20 cellular contexts compared by ENCODE assay signal in the genomic region with DNA sequence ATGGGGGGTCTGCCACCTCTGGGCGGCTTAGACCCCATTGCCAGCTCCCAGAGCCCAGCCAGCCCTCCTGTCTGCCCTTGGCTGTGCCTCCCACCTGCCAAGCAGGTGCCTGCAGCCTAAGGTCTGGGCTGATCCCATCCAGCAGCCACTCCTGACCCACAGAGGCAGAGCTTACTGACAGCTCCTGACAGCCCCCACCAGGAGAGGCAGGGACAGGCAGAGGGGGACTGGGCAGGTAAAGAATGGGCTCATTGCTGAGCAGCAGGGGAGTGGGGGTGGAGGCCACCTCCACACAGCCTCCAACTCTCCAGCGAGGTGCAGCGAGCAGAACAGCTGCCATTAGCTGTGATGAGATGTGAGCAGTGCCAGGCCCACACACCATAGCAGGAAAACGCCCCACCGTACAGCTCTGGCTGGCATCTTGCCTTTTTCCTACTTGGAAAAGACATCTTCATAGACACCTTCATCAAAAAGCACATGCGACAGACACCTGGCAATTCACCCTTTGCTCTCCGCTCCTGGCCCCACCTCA.
"Had no signal": no experiment of that assay in that cellular context is flagged by ENCODE, and none has a peak within 500 bp of the region (broad histone marks: within the 10 kb centered on the region; RNA-seq: fewer than 3 reads in every experiment).

No MANE protein-coding gene starts in this region.

- H3K9me3 Mint-ChIP-seq: activated CD4-positive, alpha-beta memory T cell treated with anti-CD3 and anti-CD28 coated beads, Interleukin-2, amount 10 ng/mL, durations not matched to agents 7 days and 5 days; activated CD4-positive, alpha-beta T cell treated with anti-CD3 and anti-CD28 coated beads, Interleukin-2, amount 10 ng/mL, durations not matched to agents 24 days and 14 days; activated naive CD8-positive, alpha-beta T cell treated with anti-CD3 and anti-CD28 coated beads, Interleukin-2, amount 50 U/mL, for 24 hours had no signal

- H3K36me3 ChIP-seq: cardiac muscle cell, heart right ventricle, left lung, neutrophil, ovary, stomach, suprapubic skin, transverse colon had no signal

- H3K4me3 ChIP-seq: cardiac muscle cell, heart right ventricle, left lung, lung, ovary, psoas muscle, stomach, suprapubic skin, transverse colon had no signal

- ATAC-seq: activated naive CD8-positive, alpha-beta T cell treated with anti-CD3 and anti-CD28 coated beads, Interleukin-2, amount 50 U/mL, for 24 hours; activated T-cell treated with anti-CD3 and anti-CD28 coated beads, Interleukin-2, amount 50 U/mL, for 72 hours; heart right ventricle; left lung; naive thymus-derived CD4-positive, alpha-beta T cell; psoas muscle; right cardiac atrium had no signal

- DNase-seq: activated CD4-positive, alpha-beta memory T cell treated with anti-CD3 and anti-CD28 coated beads, Interleukin-2, amount 10 ng/mL, durations not matched to agents 7 days and 5 days; activated CD4-positive, alpha-beta T cell treated with anti-CD3 and anti-CD28 coated beads, Interleukin-2, amount 10 ng/mL, durations not matched to agents 24 days and 14 days; activated effector memory CD4-positive, alpha-beta T cell treated with Interleukin-2 at 50 U/mL for 16 hours; activated naive CD4-positive, alpha-beta T cell treated with anti-CD3 and anti-CD28 coated beads for 36 hours; activated naive CD8-positive, alpha-beta T cell treated with anti-CD3 and anti-CD28 coated beads, Interleukin-2, amount 50 U/mL, for 24 hours; activated T-cell treated with anti-CD3 and anti-CD28 coated beads, Interleukin-2, amount 50 U/mL, for 72 hours; heart right ventricle; left lung; naive thymus-derived CD4-positive, alpha-beta T cell; ovary; psoas muscle; right cardiac atrium; stimulated activated CD4-positive, alpha-beta T cell treated with anti-CD3 and anti-CD28 coated beads, Interleukin-4, amount 100 ng/mL, for 24 hours; stomach; T-helper 9 cell; transverse colon had no signal

- H3K27me3 Mint-ChIP-seq: activated CD4-positive, alpha-beta memory T cell treated with anti-CD3 and anti-CD28 coated beads, Interleukin-2, amount 10 ng/mL, durations not matched to agents 7 days and 5 days; activated CD4-positive, alpha-beta T cell treated with anti-CD3 and anti-CD28 coated beads, Interleukin-2, amount 10 ng/mL, durations not matched to agents 24 days and 14 days; activated naive CD8-positive, alpha-beta T cell treated with anti-CD3 and anti-CD28 coated beads, Interleukin-2, amount 50 U/mL, for 24 hours; naive thymus-derived CD4-positive, alpha-beta T cell had no signal

- H3K4me1 ChIP-seq: left lung, stomach, suprapubic skin, transverse colon had no signal

- H3K9me3 ChIP-seq: heart right ventricle, left lung, neutrophil, ovary, psoas muscle, stomach, suprapubic skin, transverse colon had no signal

- H3K27ac Mint-ChIP-seq: activated CD4-positive, alpha-beta memory T cell treated with anti-CD3 and anti-CD28 coated beads, Interleukin-2, amount 10 ng/mL, durations not matched to agents 7 days and 5 days; activated CD4-positive, alpha-beta T cell treated with anti-CD3 and anti-CD28 coated beads, Interleukin-2, amount 10 ng/mL, durations not matched to agents 24 days and 14 days; activated naive CD4-positive, alpha-beta T cell treated with anti-CD3 and anti-CD28 coated beads for 36 hours; activated naive CD8-positive, alpha-beta T cell treated with anti-CD3 and anti-CD28 coated beads, Interleukin-2, amount 50 U/mL, for 24 hours; activated T-cell treated with anti-CD3 and anti-CD28 coated beads, Interleukin-2, amount 50 U/mL, for 72 hours had no signal

- H3K4me1 Mint-ChIP-seq: activated CD4-positive, alpha-beta memory T cell treated with anti-CD3 and anti-CD28 coated beads, Interleukin-2, amount 10 ng/mL, durations not matched to agents 7 days and 5 days; activated CD4-positive, alpha-beta T cell treated with anti-CD3 and anti-CD28 coated beads, Interleukin-2, amount 10 ng/mL, durations not matched to agents 24 days and 14 days; activated naive CD8-positive, alpha-beta T cell treated with anti-CD3 and anti-CD28 coated beads, Interleukin-2, amount 50 U/mL, for 24 hours; naive thymus-derived CD4-positive, alpha-beta T cell had no signal

- H3K4me3 Mint-ChIP-seq: activated CD4-positive, alpha-beta memory T cell treated with anti-CD3 and anti-CD28 coated beads, Interleukin-2, amount 10 ng/mL, durations not matched to agents 7 days and 5 days; activated CD4-positive, alpha-beta T cell treated with anti-CD3 and anti-CD28 coated beads, Interleukin-2, amount 10 ng/mL, durations not matched to agents 24 days and 14 days; activated naive CD4-positive, alpha-beta T cell treated with anti-CD3 and anti-CD28 coated beads for 36 hours; activated naive CD8-positive, alpha-beta T cell treated with anti-CD3 and anti-CD28 coated beads, Interleukin-2, amount 50 U/mL, for 24 hours; activated T-cell treated with anti-CD3 and anti-CD28 coated beads, Interleukin-2, amount 50 U/mL, for 72 hours; naive thymus-derived CD4-positive, alpha-beta T cell had no signal

- H3K27me3 ChIP-seq: cardiac muscle cell, heart right ventricle, left lung, neutrophil, ovary, stomach, suprapubic skin, transverse colon had no signal
